In genomic region chr12:57863676-57864075, GRCh38 we compare ENCODE assay signal across 18 cellular contexts. TPM values are rescaled to one million over a fixed set of nuclear protein-coding genes. Genes with fewer than 3 reads are reported as not detected.
DNase-seq lines count a peak whose midpoint lies in the region; ATAC-seq, FAIRE-seq and TF ChIP-seq lines count a peak whose summit lies in the region.
"Had no signal": no experiment of that assay in that cellular context is flagged by ENCODE, and none has a peak within 500 bp of the region (broad histone marks: within the 10 kb centered on the region; RNA-seq: fewer than 3 reads in every experiment).

No MANE protein-coding gene starts in this region.

- no peak overlapping the region for H3K4me3 Mint-ChIP-seq in chondrocyte (ENCODE audit: unreplicated experiment)
- H3K4me3 Mint-ChIP-seq: activated B cell treated with CpG ODN at 0.5 μM for 24 hours; activated naive CD8-positive, alpha-beta T cell treated with anti-CD3 and anti-CD28 coated beads, Interleukin-2, amount 50 U/mL, for 24 hours; dendritic cell treated with granulocyte-macrophage colony-stimulating factor and Interleukin-4, amounts not matched to agents 40 ng/mL and 50 ng/mL, for 4 days had no signal

- H3K27ac Mint-ChIP-seq in chondrocyte (ENCODE audit: unreplicated experiment), result no peak overlapping the region
- H3K27ac Mint-ChIP-seq: activated B cell treated with CpG ODN at 0.5 μM for 24 hours; activated CD8-positive, alpha-beta T cell treated with anti-CD3 and anti-CD28 coated beads for 36 hours; activated naive CD8-positive, alpha-beta T cell treated with anti-CD3 and anti-CD28 coated beads, Interleukin-2, amount 50 U/mL, for 24 hours; dendritic cell treated with granulocyte-macrophage colony-stimulating factor and Interleukin-4, amounts not matched to agents 40 ng/mL and 50 ng/mL, for 4 days had no signal

- H4K91ac ChIP-seq in mesenchymal stem cell (ENCODE audit: low read length), result peak overlapping the region; percentile 11

- H3K9ac ChIP-seq in mesenchymal stem cell (ENCODE audit: low read length), result peak overlapping the region; percentile 89
- H3K9ac ChIP-seq: KMS-11 had no signal

- peak overlapping the region; percentile 17 to 53 for H3K18ac ChIP-seq in mesenchymal stem cell (ENCODE audit: low read depth in 1 of 2, low read length in 2 of 2)

- no peak for ATAC-seq in left ventricle myocardium superior
- no peak for ATAC-seq in GM18858 (IDR thresholded peaks at IDR 0.05; ENCODE audit: unreplicated experiment)
- ATAC-seq: activated CD8-positive, alpha-beta T cell treated with anti-CD3 and anti-CD28 coated beads for 36 hours; activated naive CD8-positive, alpha-beta T cell treated with anti-CD3 and anti-CD28 coated beads, Interleukin-2, amount 50 U/mL, for 24 hours had no signal

- H3K27me3 ChIP-seq in right atrium auricular region (no peaks in the 10 kb centered on the region), mesenchymal stem cell (ENCODE audit: control insufficient read depth in 1 of 2, insufficient read depth in 1 of 2, low read length in 2 of 2) (no peaks in the 10 kb centered on the region), stomach (no peaks in the 10 kb centered on the region)

- intact Hi-C loops in left ventricle myocardium superior (cut with micrococcal nuclease) (no loop called here), stomach (cut with DNase I; ENCODE audit: low total_unique reads) (no loop called here)

- H3K14ac ChIP-seq in mesenchymal stem cell (ENCODE audit: low read length in 2 of 2), result no peak overlapping the region

- H3K36me3 ChIP-seq in right atrium auricular region (no peaks in the 10 kb centered on the region), mesenchymal stem cell (ENCODE audit: control insufficient read depth in 1 of 2, insufficient read depth in 2 of 2, low read depth in 1 of 2, low read length in 2 of 2) (no peaks in the 10 kb centered on the region), stomach (no peaks in the 10 kb centered on the region)

- H2BK120ac ChIP-seq in mesenchymal stem cell (ENCODE audit: low read depth, low read length), result no peak overlapping the region

- peak overlapping the region; percentile 57 to 69 for H2BK12ac ChIP-seq in mesenchymal stem cell (ENCODE audit: low read length in 2 of 2)

- no peak for TF ChIP-seq CTCF in right atrium auricular region (IDR thresholded peaks at IDR 0.05)
- no peak for TF ChIP-seq CTCF in stomach (IDR thresholded peaks at IDR 0.05)
- TF ChIP-seq CTCF in chondrocyte (IDR thresholded peaks at IDR 0.05), result no peak

- peak overlapping the region; percentile 67 for H4K8ac ChIP-seq in mesenchymal stem cell (ENCODE audit: low read length)

- peak overlapping the region in 1 of 2 experiments; percentile 38 for H3K23ac ChIP-seq in mesenchymal stem cell (ENCODE audit: low read length in 2 of 2)

- no peak for FAIRE-seq in RCC 7860 (lab: Jason Lieb, UNC)
- FAIRE-seq: bronchial epithelial cell, G401.6 had no signal

- TF ChIP-seq POLR2A in stomach (IDR thresholded peaks at IDR 0.05), result no peak

- no peaks in the 10 kb centered on the region for H3K36me3 Mint-ChIP-seq in chondrocyte (ENCODE audit: low read depth)

- no peak overlapping the region for H2BK15ac ChIP-seq in mesenchymal stem cell (ENCODE audit: low read depth, poor library complexity, severe bottlenecking)

- H2AK5ac ChIP-seq in mesenchymal stem cell (ENCODE audit: low read length, severe bottlenecking), result peak overlapping the region; percentile 79

- H3K4me3 ChIP-seq in right atrium auricular region (no peak overlapping the region), mesenchymal stem cell (ENCODE audit: insufficient read depth in 1 of 2, low read depth in 1 of 2, low read length in 2 of 2) (no peak overlapping the region), stomach (no peak overlapping the region)

- no peaks in the 10 kb centered on the region for H3K27me3 Mint-ChIP-seq in chondrocyte (ENCODE audit: low read depth)

- no peak for DNase-seq in right atrium auricular region (ENCODE audit: low spot score)
- DNase-seq in left ventricle myocardium superior, result no peak
- DNase-seq in mesenchymal stem cell, result no peak
- DNase-seq in stomach, result no peak
- no peak for DNase-seq in NCI-H2029 treated with DMSO at 0.1 percent for 48 hours (lab: John Stamatoyannopoulos, UW)
- DNase-seq in chondrocyte (ENCODE audit: low spot score), result no peak
- no peak for DNase-seq in RCC 7860 (ENCODE audit: low spot score)
- DNase-seq: 8988T; activated B cell treated with CpG ODN at 0.5 μM for 24 hours; activated CD8-positive, alpha-beta T cell treated with anti-CD3 and anti-CD28 coated beads for 36 hours; activated effector memory CD4-positive, alpha-beta T cell treated with anti-CD3 and anti-CD28 coated beads, Interleukin-2, amount 50 U/mL, for 16 hours; activated naive CD8-positive, alpha-beta T cell treated with anti-CD3 and anti-CD28 coated beads, Interleukin-2, amount 50 U/mL, for 24 hours; activated T-cell treated with anti-CD3 and anti-CD28 coated beads for 4 hours had no signal

- no peak overlapping the region for H3K4me2 ChIP-seq in mesenchymal stem cell (ENCODE audit: low read length, poor library complexity, severe bottlenecking)

- 59% methylated on average over 1 of the region's 1 CpG for WGBS in mesenchymal stem cell
- WGBS in stomach, 5 donors, result 29 to 83% (median 67%) methylated on average over 1 of the region's 1 CpG

- peak overlapping the region; percentile 96 to 99 for H3K27ac ChIP-seq in right atrium auricular region
- H3K27ac ChIP-seq in mesenchymal stem cell (ENCODE audit: low read length, poor library complexity, severe bottlenecking), result no peak overlapping the region
- H3K27ac ChIP-seq in stomach, result peak overlapping the region in 4 of 5 donors; percentile 36 to 95 (median 91)
- H3K27ac ChIP-seq: KMS-11 had no signal

- H3K9me3 ChIP-seq in right atrium auricular region, result no peaks in the 10 kb centered on the region
- H3K9me3 ChIP-seq in mesenchymal stem cell (ENCODE audit: control insufficient read depth, low read length), result no peaks in the 10 kb centered on the region
- H3K9me3 ChIP-seq in stomach, result no peaks in the 10 kb centered on the region

- H2AFZ ChIP-seq in mesenchymal stem cell (ENCODE audit: low read depth, low read length), result no peak overlapping the region

- no peaks in the 10 kb centered on the region for H3K9me3 Mint-ChIP-seq in chondrocyte (ENCODE audit: low read depth)
- H3K9me3 Mint-ChIP-seq: activated B cell treated with CpG ODN at 0.5 μM for 24 hours; activated CD8-positive, alpha-beta T cell treated with anti-CD3 and anti-CD28 coated beads for 36 hours; activated naive CD8-positive, alpha-beta T cell treated with anti-CD3 and anti-CD28 coated beads, Interleukin-2, amount 50 U/mL, for 24 hours; dendritic cell treated with granulocyte-macrophage colony-stimulating factor and Interleukin-4, amounts not matched to agents 40 ng/mL and 50 ng/mL, for 4 days had no signal

- peak overlapping the region in 1 of 2 experiments; percentile 22 for H3K4ac ChIP-seq in mesenchymal stem cell (ENCODE audit: low read depth in 1 of 2, low read length in 2 of 2)

- no peak for TF ChIP-seq EP300 in stomach (IDR thresholded peaks at IDR 0.05)

- no peak overlapping the region for H2BK5ac ChIP-seq in mesenchymal stem cell (ENCODE audit: low read depth, low read length, poor library complexity, severe bottlenecking)

- H3K4me1 ChIP-seq in right atrium auricular region (peaks cover 0 to 27% of the 10 kb centered on the region in 2 donors), mesenchymal stem cell (ENCODE audit: control insufficient read depth, insufficient read depth, low read depth, low read length) (peaks cover 10% of the 10 kb centered on the region), stomach (peaks cover 11 to 32% (median 21%) of the 10 kb centered on the region in 4 donors)

- peaks cover 24% of the 10 kb centered on the region for H3K4me1 Mint-ChIP-seq in chondrocyte (ENCODE audit: low read depth)

- H3K79me1 ChIP-seq in mesenchymal stem cell (replicated peaks; ENCODE audit: low read length, poor library complexity, severe bottlenecking), result no peaks in the 10 kb centered on the region

RNA-seq across cellular contexts. Expression of gene CTDSP2, which starts 17.1 kb away (rescaled TPM):
- total RNA-seq in right atrium auricular region (100 to 1,000 TPM in 1 of 2 donors, 10 to 100 TPM in 1; 67.6 to 105 TPM), left ventricle myocardium superior (104 TPM), stomach (100 to 1,000 TPM in 2 of 5 donors, 10 to 100 TPM in 3; 64.6 to 152 (median 82.4) TPM), chondrocyte (113 to 124 TPM (median 123 TPM) in 3 replicates)
- 136 TPM for polyA plus RNA-seq in mesenchymal stem cell (2013, experiment 1 of 2)
- 129 TPM for polyA plus RNA-seq in mesenchymal stem cell (2013, experiment 2 of 2)
- polyA plus RNA-seq in stomach, result 10 to 100 TPM; 28.4 to 67.4 (median 65.4) TPM

RNA-seq across cellular contexts. Expression of gene AVIL, which starts 45.1 kb away (rescaled TPM):
- total RNA-seq in right atrium auricular region, result 1 to 10 TPM; 1.3 to 2.6 TPM
- 2.4 TPM for total RNA-seq in left ventricle myocardium superior
- 1.6 TPM for polyA plus RNA-seq in mesenchymal stem cell (2013, experiment 1 of 2)
- polyA plus RNA-seq in mesenchymal stem cell (2013, experiment 2 of 2), result 1.8 TPM
- total RNA-seq in stomach, result 1 to 10 TPM in 4 of 5 donors, under 1 TPM in 1; 0.45 to 5.8 (median 4.1) TPM
- 1 to 10 TPM; 1.5 to 5.9 (median 2.3) TPM for polyA plus RNA-seq in stomach
- 4.8 to 6.0 TPM (median 5.6 TPM) in 3 replicates for total RNA-seq in chondrocyte
